8 cellular contexts compared by ENCODE assay signal in the genomic region with DNA sequence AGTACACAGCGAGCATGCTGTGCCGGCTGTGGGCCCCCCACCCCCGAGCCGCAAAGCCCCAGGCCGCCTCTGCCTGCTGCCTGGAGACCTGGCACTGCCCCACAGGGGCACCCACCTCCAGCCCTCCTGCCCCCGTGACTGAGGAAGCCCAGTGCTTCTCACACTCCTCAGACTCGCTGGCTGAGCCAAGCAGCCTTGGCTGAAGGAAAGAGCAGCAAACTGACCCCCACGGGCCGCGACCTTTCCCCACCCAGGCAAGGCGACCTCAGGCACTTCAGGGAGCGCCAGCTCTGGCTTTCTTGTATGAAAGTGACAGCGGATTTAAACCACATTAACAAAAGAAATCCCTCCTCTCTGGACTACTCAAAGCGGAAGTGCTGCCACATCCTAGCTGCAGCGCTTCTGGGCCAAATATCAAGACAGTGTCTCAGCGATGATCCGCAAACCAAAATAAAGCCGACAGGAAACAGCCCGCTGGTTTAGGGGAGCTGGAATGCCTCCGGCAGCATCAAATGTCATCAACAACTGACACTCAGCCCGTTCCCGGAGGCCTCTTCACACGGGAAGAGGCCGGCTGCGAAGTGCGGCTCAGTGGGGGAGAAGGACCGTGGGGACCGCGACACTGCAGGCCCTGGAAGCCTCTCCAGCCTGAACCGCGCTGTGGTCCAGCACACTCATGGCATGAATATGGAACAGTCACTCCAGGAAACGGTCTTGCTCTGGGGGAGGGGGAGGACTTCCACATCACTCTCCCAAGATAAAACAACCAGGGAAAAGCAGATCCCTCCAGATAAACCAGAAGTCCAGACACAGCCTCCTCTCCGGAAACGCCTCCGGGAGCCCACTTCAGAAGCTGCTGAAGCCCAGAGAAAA. TPM values are rescaled to one million over a fixed set of nuclear protein-coding genes. Genes with fewer than 3 reads are reported as not detected.
DNase-seq lines count a peak whose midpoint lies in the region; ATAC-seq and TF ChIP-seq lines count a peak whose summit lies in the region.

No MANE protein-coding gene starts in this region.

- H3K9me3 Mint-ChIP-seq in endodermal cell (no peaks in the 10 kb centered on the region), mesothelial cell of epicardium (no peaks in the 10 kb centered on the region)

- ATAC-seq in GM21515 (IDR thresholded peaks at IDR 0.05; ENCODE audit: unreplicated experiment), result no peak

- peak overlapping the region; percentile 87 for H3K4me3 ChIP-seq in endodermal cell (ENCODE audit: low read length)

- no peaks in the 10 kb centered on the region for H3K36me3 ChIP-seq in endodermal cell (ENCODE audit: control insufficient read depth, insufficient read depth, low read length)

- peaks cover 6% of the 10 kb centered on the region for H3K27me3 ChIP-seq in endodermal cell (ENCODE audit: control insufficient read depth, insufficient read depth, low read length, poor library complexity, severe bottlenecking)

- H3K9ac ChIP-seq in endodermal cell (ENCODE audit: extremely low read depth, low read length, poor library complexity, severe bottlenecking), result no peak overlapping the region

- H3K4me3 Mint-ChIP-seq in endodermal cell, result peak overlapping the region; percentile 85
- H3K4me3 Mint-ChIP-seq in mesothelial cell of epicardium, result peak overlapping the region; percentile 91

- peak; percentile 94 for DNase-seq in AG08396 (ENCODE audit: low spot score)
- DNase-seq in GM19238 (ENCODE audit: insufficient read length, low spot score), result peak; percentile 61
- peak; percentile 45 for DNase-seq in NCI-H2171 (lab: John Stamatoyannopoulos, UW)
- peak; percentile 61 for DNase-seq in activated CD4-positive, alpha-beta T cell treated with anti-CD3 and anti-CD28 coated beads, Interleukin-2, amount 50 U/mL, for 1 hour
- peak; percentile 79 for DNase-seq in endodermal cell
- no peak for DNase-seq in mesothelial cell of epicardium (ENCODE audit: low spot score in 2 of 2, unreplicated experiment in 2 of 2)
- DNase-seq in superior temporal gyrus (ENCODE audit: extremely low spot score), result peak; percentile 63

- H3K4me1 Mint-ChIP-seq in endodermal cell (peaks cover 38% of the 10 kb centered on the region), mesothelial cell of epicardium (peaks cover 40% of the 10 kb centered on the region)

- peaks cover 12% of the 10 kb centered on the region for H3K4me1 ChIP-seq in endodermal cell (ENCODE audit: control insufficient read depth, insufficient read depth, low read length)

- 16 to 18% methylated on average over 15 to 35 of the region's 35 CpGs for WGBS in endodermal cell (ENCODE audit: insufficient coverage in 1 of 2, insufficient read length in 1 of 2), 2 experiments

- H3K27ac Mint-ChIP-seq in endodermal cell, result peak overlapping the region; percentile 58
- peak overlapping the region; percentile 93 for H3K27ac Mint-ChIP-seq in mesothelial cell of epicardium

- no peak for TF ChIP-seq CTCF in endodermal cell (conservative IDR thresholded peaks at IDR 0.05)
- no peak for TF ChIP-seq CTCF in mesothelial cell of epicardium (IDR thresholded peaks at IDR 0.05; ENCODE audit: unreplicated experiment)

- peaks cover 4% of the 10 kb centered on the region for H3K27me3 Mint-ChIP-seq in endodermal cell (ENCODE audit: insufficient read depth)
- peaks cover 28% of the 10 kb centered on the region for H3K27me3 Mint-ChIP-seq in mesothelial cell of epicardium (ENCODE audit: low read depth)

- H3K36me3 Mint-ChIP-seq in endodermal cell (ENCODE audit: low read depth), result no peaks in the 10 kb centered on the region
- H3K36me3 Mint-ChIP-seq in mesothelial cell of epicardium, result no peaks in the 10 kb centered on the region

- H3K9me3 ChIP-seq in endodermal cell (ENCODE audit: control insufficient read depth, low read length), result no peaks in the 10 kb centered on the region

- peak overlapping the region; percentile 34 for H3K27ac ChIP-seq in endodermal cell (ENCODE audit: low read depth, low read length)

RNA-seq across cellular contexts. Expression of gene RASA3, which starts 1.5 kb away (rescaled TPM):
- 10 to 100 TPM in 1 of 2 donors, 1 to 10 TPM in 1; 6.3 to 12.0 TPM for total RNA-seq in endodermal cell
- 27.0 TPM for polyA plus RNA-seq in endodermal cell (2013, experiment 1 of 2)
- polyA plus RNA-seq in endodermal cell (2013, experiment 2 of 2), result 25.2 TPM
- 13.5 to 14.6 TPM (median 13.7 TPM) in 3 replicates for total RNA-seq in mesothelial cell of epicardium

RNA-seq across cellular contexts. Expression of gene CFAP97D2, which starts 48.1 kb away (rescaled TPM):
- total RNA-seq in endodermal cell (not detected), mesothelial cell of epicardium (not detected in 3 replicates)
- polyA plus RNA-seq in endodermal cell (2013, experiment 1 of 2), result not detected
- not detected for polyA plus RNA-seq in endodermal cell (2013, experiment 2 of 2)

Comparison
In these comparisons a context has a peak if more than half of its experiments do, and no peak if none do; other contexts are left out.
1. DNase-seq: peak in AG08396 (single experiment), GM19238 (single experiment), NCI-H2171 (single experiment), activated CD4-positive, alpha-beta T cell treated with anti-CD3 and anti-CD28 coated beads, Interleukin-2, amount 50 U/mL, for 1 hour (single experiment), endodermal cell (single experiment) and superior temporal gyrus (single experiment); none in mesothelial cell of epicardium (0 of 2).